Comparison of ENCODE assay signal across 13 cellular contexts in genomic region chrX:130857207-130857606, GRCh38. TPM values are rescaled to one million over a fixed set of nuclear protein-coding genes. Genes with fewer than 3 reads are reported as not detected.
DNase-seq lines count a peak whose midpoint lies in the region; ATAC-seq and TF ChIP-seq lines count a peak whose summit lies in the region.
"Had no signal": no experiment of that assay in that cellular context is flagged by ENCODE, and none has a peak within 500 bp of the region (broad histone marks: within the 10 kb centered on the region; RNA-seq: fewer than 3 reads in every experiment).

No MANE protein-coding gene starts in this region.

- TF ChIP-seq CTCF in GM10266 (IDR thresholded peaks at IDR 0.05; ENCODE audit: control insufficient read depth, insufficient read depth, low read depth, missing control alignments) = no peak

- peak; percentile 4 for DNase-seq in GM10266 (ENCODE audit: extremely low spot score)
- DNase-seq in dermis blood vessel endothelial cell = no peak
- no peak for DNase-seq in NCI-H1436 (lab: John Stamatoyannopoulos, UW)
- DNase-seq in caudate nucleus (lab: John Stamatoyannopoulos, UW) = no peak
- DNase-seq in NCI-H1417 treated with DMSO at 0.1 percent for 48 hours (lab: John Stamatoyannopoulos, UW) = no peak
- DNase-seq: BE2C, left cardiac atrium, NCI-H187, PC-9 had no signal

- no peak overlapping the region for H3K27ac ChIP-seq in caudate nucleus (ENCODE audit: low read depth, low read length)
- H3K27ac ChIP-seq: neural progenitor cell, PC-9 had no signal

- ATAC-seq in GM18870 (IDR thresholded peaks at IDR 0.05; ENCODE audit: unreplicated experiment) (peak; percentile 98), GM21737 (IDR thresholded peaks at IDR 0.05; ENCODE audit: unreplicated experiment) (peak; percentile 89), HG03159 (IDR thresholded peaks at IDR 0.05; ENCODE audit: unreplicated experiment) (peak; percentile 74)
- ATAC-seq: left cardiac atrium had no signal

RNA-seq across cellular contexts. Expression of gene ENOX2, which starts 45.8 kb away (rescaled TPM):
- 12.9 and 15.4 TPM in 2 replicates for total RNA-seq in dermis blood vessel endothelial cell
